In the genomic region with DNA sequence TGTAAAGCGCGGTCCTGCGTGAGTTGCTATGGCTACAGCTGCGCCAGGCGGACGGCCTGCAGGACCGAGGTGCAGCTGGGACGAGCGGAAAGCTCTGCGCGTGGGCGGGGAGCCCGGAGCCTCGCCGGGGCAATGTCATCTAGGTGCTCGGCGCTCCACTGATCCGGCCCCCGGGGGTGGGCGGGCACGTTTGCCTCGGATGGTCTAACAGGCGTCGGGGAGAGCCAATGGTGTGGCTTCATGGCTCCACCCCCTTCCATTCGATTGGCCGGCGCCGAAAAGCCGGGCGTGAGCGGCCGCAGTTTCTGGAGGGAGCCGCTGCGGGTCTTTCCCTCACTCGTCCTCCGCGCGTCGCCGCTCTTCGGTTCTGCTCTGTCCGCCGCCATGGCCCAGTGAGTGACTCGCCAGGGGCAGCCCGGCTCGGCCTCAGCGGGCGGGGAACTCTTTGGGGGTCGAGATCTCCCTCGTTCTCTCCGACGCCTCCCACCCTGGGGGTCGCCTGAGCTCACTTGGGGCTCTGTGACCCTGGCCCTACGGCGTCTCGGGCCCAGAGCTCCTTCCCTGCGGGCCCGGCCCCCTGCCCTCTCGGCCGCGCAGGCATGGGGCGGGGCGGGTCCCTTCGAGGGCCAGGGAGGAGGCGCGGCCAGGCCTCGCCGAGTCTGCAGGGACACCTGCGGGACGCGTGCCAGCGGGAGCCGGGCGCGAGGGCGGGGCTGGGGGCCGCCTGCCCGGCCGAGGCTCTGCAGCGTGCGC, we compare ENCODE assay signal across 8 cellular contexts. TPM values are rescaled to one million over a fixed set of nuclear protein-coding genes. Genes with fewer than 3 reads are reported as not detected.
DNase-seq lines count a peak whose midpoint lies in the region; ATAC-seq and TF ChIP-seq lines count a peak whose summit lies in the region.

TSS of gene PGD (plus strand) at position 331 of the 753 bp plus-strand sequence. CDS start at position 385, 54 bp downstream.

- TF ChIP-seq CTCF in BJ (IDR thresholded peaks at IDR 0.05; ENCODE audit: insufficient read depth, low read depth, low read length), result peak; percentile 20; the same call in 1 of the 2 replicates

- no peaks in the 10 kb centered on the region for H3K27me3 ChIP-seq in BJ (ENCODE audit: control insufficient read depth, insufficient read depth, low read length)

- DNase-seq in BJ (ENCODE audit: low read depth) (peak; percentile 83), NCI-H526 treated with DMSO at 0.1 percent for 48 hours (lab: John Stamatoyannopoulos, UW) (peak; percentile 92), cortex of kidney (lab: John Stamatoyannopoulos, UW) (peak; percentile 57), left kidney (ENCODE audit: low read depth, low spot score) (peak; percentile 99)
- peak; percentile 98 for DNase-seq in activated CD4-positive, alpha-beta T cell treated with anti-CD3 and anti-CD28 coated beads, Interleukin-2, amount 10 ng/mL, durations not matched to agents 7 days and 5 days
- peak; percentile 99 for DNase-seq in stimulated activated CD4-positive, alpha-beta T cell treated with anti-CD3 and anti-CD28 coated beads, Interleukin-2, amount 100 ng/mL, for 24 hours

- H3K27ac Mint-ChIP-seq in activated CD4-positive, alpha-beta T cell treated with anti-CD3 and anti-CD28 coated beads, Interleukin-2, amount 10 ng/mL, durations not matched to agents 7 days and 5 days, result peak within 1 kb of the TSS; percentile 73

- H3K36me3 ChIP-seq in BJ (ENCODE audit: control insufficient read depth, insufficient read depth, low read length), result no peaks in the 10 kb centered on the region

- ATAC-seq in GM19324 (IDR thresholded peaks at IDR 0.05; ENCODE audit: low FRiP score, unreplicated experiment) (peak; percentile 97), HG03469 (IDR thresholded peaks at IDR 0.05; ENCODE audit: unreplicated experiment) (peak; percentile 86)

- H3K4me3 Mint-ChIP-seq in activated CD4-positive, alpha-beta T cell treated with anti-CD3 and anti-CD28 coated beads, Interleukin-2, amount 10 ng/mL, durations not matched to agents 7 days and 5 days, result peak within 1 kb of the TSS; percentile 92

- POLR2A ChIA-PET in BJ (lab: Charles Lee), result interaction anchor here (1.0 to 2.7 kb wide), 2 partner anchors 11 to 46 kb away, joined by 4 to 9 read pairs; no protein-coding TSS in a partner anchor
- POLR2A ChIA-PET in activated CD4-positive, alpha-beta T cell treated with anti-CD3 and anti-CD28 coated beads, Interleukin-2, amount 10 ng/mL, durations not matched to agents 7 days and 5 days (lab: Charles Lee), result interaction anchor here (0.5 to 0.6 kb wide), 2 partner anchors 445 to 616 kb away, joined by 3 to 4 read pairs; no protein-coding TSS in a partner anchor

- peaks cover 16% of the 10 kb centered on the region for H3K36me3 Mint-ChIP-seq in activated CD4-positive, alpha-beta T cell treated with anti-CD3 and anti-CD28 coated beads, Interleukin-2, amount 10 ng/mL, durations not matched to agents 7 days and 5 days (ENCODE audit: low read depth)

- H3K27me3 Mint-ChIP-seq in activated CD4-positive, alpha-beta T cell treated with anti-CD3 and anti-CD28 coated beads, Interleukin-2, amount 10 ng/mL, durations not matched to agents 7 days and 5 days, result no peaks in the 10 kb centered on the region

- H3K9me3 Mint-ChIP-seq in activated CD4-positive, alpha-beta T cell treated with anti-CD3 and anti-CD28 coated beads, Interleukin-2, amount 10 ng/mL, durations not matched to agents 7 days and 5 days, result peaks cover 4% of the 10 kb centered on the region

- CTCF ChIA-PET in BJ (lab: Yijun Ruan, JAX), result interaction anchor here (0.9 to 2.1 kb wide), 8 partner anchors 11 to 95 kb away, joined by 3 to 10 read pairs (median 5); partner anchors contain the start of gene CENPS
- CTCF ChIA-PET in activated CD4-positive, alpha-beta T cell treated with anti-CD3 and anti-CD28 coated beads, Interleukin-2, amount 10 ng/mL, durations not matched to agents 7 days and 5 days (lab: Charles Lee), result interaction anchor here (0.7 to 2.1 kb wide), 5 partner anchors 8 to 32 kb away, joined by 3 to 7 read pairs (median 4); partner anchors contain the start of gene CENPS

- peaks cover 31% of the 10 kb centered on the region for H3K4me1 Mint-ChIP-seq in activated CD4-positive, alpha-beta T cell treated with anti-CD3 and anti-CD28 coated beads, Interleukin-2, amount 10 ng/mL, durations not matched to agents 7 days and 5 days

- H3K4me3 ChIP-seq in BJ (ENCODE audit: low read depth, low read length), result peak within 1 kb of the TSS; percentile 78

RNA-seq across cellular contexts. Expression of gene PGD, which starts in this region (rescaled TPM):
- polyA plus RNA-seq in BJ (2011; rRNA removed), result 78.3 and 88.8 TPM in 2 replicates
- polyA minus RNA-seq in BJ (2011; rRNA and poly(A)+ RNA removed), result 77.4 and 82.8 TPM in 2 replicates
- 10 to 100 TPM; 65.0 to 68.7 TPM for total RNA-seq in activated CD4-positive, alpha-beta T cell treated with anti-CD3 and anti-CD28 coated beads, Interleukin-2, amount 10 ng/mL, durations not matched to agents 7 days and 5 days

Comparison
In these comparisons a context has a peak if more than half of its experiments do, and no peak if none do; other contexts are left out.
1. Peak in every context shown above with its lines: DNase-seq, ATAC-seq and H3K4me3 ChIP-seq.